ENCODE assay signal across 22 cellular contexts in genomic region chr1:177847843-177848242, GRCh38.
DNase-seq lines count a peak whose midpoint lies in the region; ATAC-seq and TF ChIP-seq lines count a peak whose summit lies in the region.
"Had no signal": no experiment of that assay in that cellular context is flagged by ENCODE, and none has a peak within 500 bp of the region (broad histone marks: within the 10 kb centered on the region; RNA-seq: fewer than 3 reads in every experiment).

No MANE protein-coding gene starts in this region.

- intact Hi-C loops in body of pancreas (cut with DNase I) = no loop called here

- H3K27ac ChIP-seq in body of pancreas = no peak overlapping the region
- H3K27ac ChIP-seq: coronary artery, hepatocyte, psoas muscle had no signal

- H3K4me1 ChIP-seq in body of pancreas = no peaks in the 10 kb centered on the region
- H3K4me1 ChIP-seq: psoas muscle had no signal

- DNase-seq in HPDE6-E6E7 (ENCODE audit: extremely low spot score) (peak; percentile 32), amniotic epithelial cell (ENCODE audit: low read depth) (peak; percentile 12), fibroblast of peridontal ligament (ENCODE audit: extremely low read depth) (peak; percentile 29), skeletal muscle cell (ENCODE audit: low read depth) (peak; percentile 68), NCI-H2029 treated with DMSO at 0.1 percent for 48 hours (lab: John Stamatoyannopoulos, UW) (no peak), body of pancreas (no peak), GM19240 (ENCODE audit: insufficient read length, low spot score) (no peak), middle frontal gyrus (ENCODE audit: extremely low spot score, low spot score) (no peak)
- DNase-seq: activated CD8-positive, alpha-beta memory T cell treated with anti-CD3 and anti-CD28 coated beads, Interleukin-2, amount 10 ng/mL, durations not matched to agents 7 days and 5 days; activated effector memory CD4-positive, alpha-beta T cell treated with Interleukin-2 at 50 U/mL for 16 hours; CD4-positive, CD25-positive, alpha-beta regulatory T cell; H7; kidney; NCI-H187; NCI-H510A; psoas muscle; SIG-M5; stimulated activated CD4-positive, alpha-beta T cell treated with anti-CD3 and anti-CD28 coated beads, Interleukin-15, amount 100 ng/mL, for 24 hours; stimulated activated naive CD4-positive, alpha-beta T cell had no signal

- no peak for TF ChIP-seq POLR2A in body of pancreas (IDR thresholded peaks at IDR 0.05)

- no peak for TF ChIP-seq CTCF in body of pancreas (IDR thresholded peaks at IDR 0.05)

- no peak for ATAC-seq in body of pancreas
- ATAC-seq: activated CD4-positive, CD25-positive, alpha-beta regulatory T cell treated with anti-CD3 and anti-CD28 coated beads, Interleukin-2, amount 50 U/mL, for 24 hours; activated CD8-positive, alpha-beta memory T cell treated with anti-CD3 and anti-CD28 coated beads, Interleukin-2, amount 10 ng/mL, durations not matched to agents 7 days and 5 days had no signal

- H3K9me3 ChIP-seq in body of pancreas = no peaks in the 10 kb centered on the region
- H3K9me3 ChIP-seq: psoas muscle had no signal

- no peaks in the 10 kb centered on the region for H3K36me3 ChIP-seq in body of pancreas (replicated peaks in 1 of 2; ENCODE audit: insufficient read depth in 1 of 2, low read depth in 2 of 2)

- 66 to 67% methylated on average over 4 to 5 of the region's 5 CpGs for WGBS in body of pancreas, 2 donors

- no peaks in the 10 kb centered on the region for H3K27me3 ChIP-seq in body of pancreas
- H3K27me3 ChIP-seq: hepatocyte had no signal

- no peak overlapping the region for H3K4me3 ChIP-seq in skeletal muscle cell (ENCODE audit: low read depth, low read length)
- H3K4me3 ChIP-seq in body of pancreas = no peak overlapping the region
- H3K4me3 ChIP-seq: coronary artery, hepatocyte, psoas muscle had no signal

Comparison
In these comparisons a context has a peak if more than half of its experiments do, and no peak if none do; other contexts are left out.
1. DNase-seq: peak in HPDE6-E6E7 (single experiment), amniotic epithelial cell (single experiment), fibroblast of peridontal ligament (single experiment) and skeletal muscle cell (single experiment); none in NCI-H2029 treated with DMSO at 0.1 percent for 48 hours (single experiment), body of pancreas (0 of 4), GM19240 (single experiment) and middle frontal gyrus (single experiment).